Comparison of ENCODE assay signal across 27 cellular contexts in genomic region chr16:89386337-89386736, GRCh38.
DNase-seq lines count a peak whose midpoint lies in the region; ATAC-seq and TF ChIP-seq lines count a peak whose summit lies in the region.
"Had no signal": no experiment of that assay in that cellular context is flagged by ENCODE, and none has a peak within 500 bp of the region (broad histone marks: within the 10 kb centered on the region; RNA-seq: fewer than 3 reads in every experiment).

No MANE protein-coding gene starts in this region.

- CTCF ChIA-PET in OCI-LY7 (lab: Charles Lee; ENCODE audit: unreplicated experiment): no interaction called here

- H4K20me1 ChIP-seq in OCI-LY7 (ENCODE audit: insufficient read depth, low read length): no peaks in the 10 kb centered on the region; the same call in 1 of the 2 replicates

- POLR2A ChIA-PET in OCI-LY7 (lab: Charles Lee): no interaction called here

- H3K4me3 Mint-ChIP-seq in natural killer cell: no peak overlapping the region
- no peak overlapping the region for H3K4me3 Mint-ChIP-seq in natural killer cell treated with Interleukin-12 subunit alpha and Interleukin-12 subunit beta and Interleukin-15 and Interleukin-18, amount 100 ng/mL, for 72 hours
- H3K4me3 Mint-ChIP-seq in stimulated activated naive CD8-positive, alpha-beta T cell treated with anti-CD3 and anti-CD28 coated beads, Interleukin-15, amount 100 ng/mL, for 72 hours: no peak overlapping the region
- H3K4me3 Mint-ChIP-seq: activated T-helper 1 cell treated with anti-CD3 and anti-CD28 coated beads, Interleukin-12 subunit alpha, Interleukin-12 subunit beta, Interleukin-2, Interleukin-4 antibody, amounts not matched to agents 30 ng/mL and 10 ng/mL and 1 ng/mL, durations not matched to agents 14 hours and 24 hours and 36 hours; neural progenitor cell had no signal

- H3K4me3 ChIP-seq in OCI-LY7 (ENCODE audit: low read depth, low read length, poor library complexity, severe bottlenecking): no peak overlapping the region
- H3K4me3 ChIP-seq: body of pancreas, left ventricle myocardium inferior, neural progenitor cell, upper lobe of left lung had no signal

- peak overlapping the region; percentile 76 to 81 for H3K27ac Mint-ChIP-seq in natural killer cell
- peak overlapping the region in 1 of 2 donors; percentile 74 for H3K27ac Mint-ChIP-seq in natural killer cell treated with Interleukin-12 subunit alpha and Interleukin-12 subunit beta and Interleukin-15 and Interleukin-18, amount 100 ng/mL, for 72 hours
- peak overlapping the region in 1 of 2 donors; percentile 61 for H3K27ac Mint-ChIP-seq in stimulated activated naive CD8-positive, alpha-beta T cell treated with anti-CD3 and anti-CD28 coated beads, Interleukin-15, amount 100 ng/mL, for 72 hours

- no TSS peak for BruUV-seq in OCI-LY7 (replicated peaks; lab: Mats Ljungman, UMichigan)

- peaks cover 70 to 72% of the 10 kb centered on the region in 2 donors for H3K4me1 Mint-ChIP-seq in natural killer cell
- H3K4me1 Mint-ChIP-seq in natural killer cell treated with Interleukin-12 subunit alpha and Interleukin-12 subunit beta and Interleukin-15 and Interleukin-18, amount 100 ng/mL, for 72 hours (ENCODE audit: low read depth in 2 of 2): peaks cover 63 to 69% of the 10 kb centered on the region in 2 donors
- peaks cover 88% of the 10 kb centered on the region for H3K4me1 Mint-ChIP-seq in stimulated activated naive CD8-positive, alpha-beta T cell treated with anti-CD3 and anti-CD28 coated beads, Interleukin-15, amount 100 ng/mL, for 72 hours

- H3K36me3 Mint-ChIP-seq in natural killer cell: no peaks in the 10 kb centered on the region
- peaks cover 6% of the 10 kb centered on the region for H3K36me3 Mint-ChIP-seq in natural killer cell treated with Interleukin-12 subunit alpha and Interleukin-12 subunit beta and Interleukin-15 and Interleukin-18, amount 100 ng/mL, for 72 hours

- peak; percentile 77 to 95 for DNase-seq in NCI-H524 (lab: John Stamatoyannopoulos, UW)
- DNase-seq in NCI-H524 treated with DMSO at 0.1 percent for 48 hours (lab: John Stamatoyannopoulos, UW): no peak
- no peak for DNase-seq in natural killer cell
- DNase-seq in natural killer cell treated with Interleukin-12 subunit alpha and Interleukin-12 subunit beta and Interleukin-15 and Interleukin-18, amount 100 ng/mL, for 72 hours (ENCODE audit: low spot score): no peak
- DNase-seq in left kidney (ENCODE audit: low read depth, low spot score): peak; percentile 58
- DNase-seq in OCI-LY7 (ENCODE audit: low spot score): no peak
- DNase-seq in stimulated activated naive CD8-positive, alpha-beta T cell treated with anti-CD3 and anti-CD28 coated beads, Interleukin-15, amount 100 ng/mL, for 72 hours: no peak
- DNase-seq in AML-193 (lab: John Stamatoyannopoulos, UW): no peak
- DNase-seq: activated CD4-positive, CD25-positive, alpha-beta regulatory T cell treated with anti-CD3 and anti-CD28 coated beads, Interleukin-2, amount 50 U/mL, for 72 hours; body of pancreas; Calu3; effector CD8-positive, alpha-beta T cell; erythroblast; foreskin keratinocyte; hippocampal formation; immature natural killer cell; KG1; left ventricle myocardium inferior; NCI-H1436; NCI-H2107; SIG-M5; stimulated activated CD4-positive, alpha-beta T cell treated with anti-CD3 and anti-CD28 coated beads, Interleukin-15, amount 100 ng/mL, for 24 hours; upper lobe of left lung had no signal

- H3K36me3 ChIP-seq in OCI-LY7 (ENCODE audit: insufficient read depth, low read length): peaks cover 15% of the 10 kb centered on the region
- H3K36me3 ChIP-seq: left ventricle myocardium inferior, neural progenitor cell had no signal

- TF ChIP-seq CTCF in natural killer cell (IDR thresholded peaks at IDR 0.05) (no peak), OCI-LY7 (conservative IDR thresholded peaks at IDR 0.05; ENCODE audit: low read length) (no peak)

- H3K9me3 ChIP-seq in OCI-LY7 (ENCODE audit: low read length): no peaks in the 10 kb centered on the region
- H3K9me3 ChIP-seq: body of pancreas, left ventricle myocardium inferior, upper lobe of left lung had no signal

- H3K9me3 Mint-ChIP-seq in natural killer cell: no peaks in the 10 kb centered on the region
- no peaks in the 10 kb centered on the region for H3K9me3 Mint-ChIP-seq in natural killer cell treated with Interleukin-12 subunit alpha and Interleukin-12 subunit beta and Interleukin-15 and Interleukin-18, amount 100 ng/mL, for 72 hours
- no peaks in the 10 kb centered on the region for H3K9me3 Mint-ChIP-seq in stimulated activated naive CD8-positive, alpha-beta T cell treated with anti-CD3 and anti-CD28 coated beads, Interleukin-15, amount 100 ng/mL, for 72 hours
- H3K9me3 Mint-ChIP-seq: activated T-helper 1 cell treated with anti-CD3 and anti-CD28 coated beads, Interleukin-12 subunit alpha, Interleukin-12 subunit beta, Interleukin-2, Interleukin-4 antibody, amounts not matched to agents 30 ng/mL and 10 ng/mL and 1 ng/mL, durations not matched to agents 14 hours and 24 hours and 36 hours had no signal

- H3K27ac ChIP-seq in OCI-LY7 (ENCODE audit: low read depth, low read length, poor library complexity, severe bottlenecking): no peak overlapping the region
- H3K27ac ChIP-seq: body of pancreas, foreskin keratinocyte, left ventricle myocardium inferior, neural progenitor cell, upper lobe of left lung had no signal

- ATAC-seq in natural killer cell: no peak
- ATAC-seq in natural killer cell treated with Interleukin-12 subunit alpha and Interleukin-12 subunit beta and Interleukin-15 and Interleukin-18, amount 100 ng/mL, for 72 hours: no peak
- no peak for ATAC-seq in stimulated activated naive CD8-positive, alpha-beta T cell treated with anti-CD3 and anti-CD28 coated beads, Interleukin-15, amount 100 ng/mL, for 72 hours
- ATAC-seq: body of pancreas, foreskin keratinocyte, Panc1, sciatic nerve had no signal

- intact Hi-C loops in natural killer cell (cut with micrococcal nuclease): no loop called here
- intact Hi-C loops in OCI-LY7 (cut with micrococcal nuclease; ENCODE audit: unreplicated experiment): no loop called here

- peaks cover 96% of the 10 kb centered on the region for H3K79me2 ChIP-seq in OCI-LY7 (ENCODE audit: insufficient read depth, low read depth, low read length)

- H3K4me2 ChIP-seq in OCI-LY7 (ENCODE audit: low read length): no peak overlapping the region
- H3K4me2 ChIP-seq: neural progenitor cell had no signal

- H3K9me2 ChIP-seq in OCI-LY7 (ENCODE audit: insufficient read depth, low read length): no peaks in the 10 kb centered on the region

- no peak overlapping the region for H2AFZ ChIP-seq in OCI-LY7 (ENCODE audit: low read length)
- H2AFZ ChIP-seq: neural progenitor cell had no signal

- no peaks in the 10 kb centered on the region for H3K27me3 Mint-ChIP-seq in natural killer cell (ENCODE audit: low read depth in 2 of 2)
- no peaks in the 10 kb centered on the region for H3K27me3 Mint-ChIP-seq in natural killer cell treated with Interleukin-12 subunit alpha and Interleukin-12 subunit beta and Interleukin-15 and Interleukin-18, amount 100 ng/mL, for 72 hours
- no peaks in the 10 kb centered on the region for H3K27me3 Mint-ChIP-seq in stimulated activated naive CD8-positive, alpha-beta T cell treated with anti-CD3 and anti-CD28 coated beads, Interleukin-15, amount 100 ng/mL, for 72 hours

- H3K4me1 ChIP-seq in OCI-LY7 (ENCODE audit: insufficient read depth, low read length, poor library complexity, severe bottlenecking): peaks cover 15% of the 10 kb centered on the region

Comparison
In these comparisons a context has a peak if more than half of its experiments do, and no peak if none do; other contexts are left out.
1. DNase-seq: peak in NCI-H524 (2 of 2) and left kidney (single experiment); none in NCI-H524 treated with DMSO at 0.1 percent for 48 hours (single experiment), natural killer cell (single experiment), natural killer cell treated with Interleukin-12 subunit alpha and Interleukin-12 subunit beta and Interleukin-15 and Interleukin-18, amount 100 ng/mL, for 72 hours (single experiment), OCI-LY7 (single experiment), stimulated activated naive CD8-positive, alpha-beta T cell treated with anti-CD3 and anti-CD28 coated beads, Interleukin-15, amount 100 ng/mL, for 72 hours (0 of 2) and AML-193 (0 of 2).